Comparison of ENCODE assay signal across 12 cellular contexts in the genomic region with DNA sequence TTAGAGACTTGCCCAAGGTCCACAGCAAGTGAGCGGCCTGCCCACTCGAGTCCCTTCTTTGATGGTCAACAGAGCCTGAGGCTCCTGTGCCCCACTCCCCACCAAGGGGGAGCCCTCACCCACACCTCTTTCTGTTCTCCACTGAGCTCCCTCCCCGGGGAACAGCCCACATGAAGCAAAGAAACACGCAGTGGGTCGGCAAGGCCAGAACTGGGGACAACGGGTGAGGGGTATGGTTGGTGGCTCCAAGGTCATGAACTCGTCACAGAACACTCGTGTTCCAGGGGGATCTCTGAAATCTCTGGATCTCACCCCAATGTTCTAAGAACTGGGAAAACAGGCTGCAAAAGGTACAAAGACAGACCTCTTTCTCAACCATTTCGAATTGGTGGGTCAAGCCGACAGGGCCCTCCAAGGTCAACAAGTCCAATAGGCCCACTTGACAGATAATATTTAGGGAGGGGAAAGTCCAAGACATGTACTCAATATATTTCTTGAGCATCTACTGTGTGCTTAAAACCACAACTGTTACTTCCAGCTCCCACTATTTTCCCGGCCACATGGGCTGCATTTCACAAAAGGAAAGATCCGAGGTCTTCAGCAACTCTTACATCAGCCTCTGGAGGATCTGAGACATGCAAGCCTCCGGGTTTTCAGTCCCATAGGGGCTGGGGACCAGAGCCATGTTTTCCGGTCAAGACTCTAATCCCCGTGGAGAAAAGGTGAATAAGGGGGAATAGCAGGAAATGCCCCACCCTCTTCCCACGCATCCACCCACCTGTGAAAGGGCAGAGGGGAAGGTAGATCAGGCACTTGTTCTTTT. TPM values are rescaled to one million over a fixed set of nuclear protein-coding genes. Genes with fewer than 3 reads are reported as not detected.
A peak's percentile ranks its signal among the peaks of the same experiment; 100 is the strongest.
DNase-seq lines count a peak whose midpoint lies in the region; ATAC-seq and TF ChIP-seq lines count a peak whose summit lies in the region.
"Had no signal": no experiment of that assay in that cellular context is flagged by ENCODE, and none has a peak within 500 bp of the region (broad histone marks: within the 10 kb centered on the region; RNA-seq: fewer than 3 reads in every experiment).

No MANE protein-coding gene starts in this region.

- H3T11ph ChIP-seq in H9 (ENCODE audit: low read length): no peak overlapping the region

- H3K18ac ChIP-seq in H9 (ENCODE audit: insufficient read length, low read depth, low read length): no peak overlapping the region

- H3K36me3 Mint-ChIP-seq in CD4-positive, CD25-positive, alpha-beta regulatory T cell: no peaks in the 10 kb centered on the region
- no peaks in the 10 kb centered on the region; a peak in 1 of 7 replicates for H3K36me3 Mint-ChIP-seq in H9 (ENCODE audit: insufficient read depth in 1 of 3, low read depth in 3 of 3)
- no peaks in the 10 kb centered on the region for H3K36me3 Mint-ChIP-seq in chondrocyte (ENCODE audit: low read depth)

- TF ChIP-seq CTCF in H9 (conservative IDR thresholded peaks at IDR 0.05) (no peak), chondrocyte (IDR thresholded peaks at IDR 0.05) (no peak), brain microvascular endothelial cell (IDR thresholded peaks at IDR 0.05; ENCODE audit: low read depth, low read length, missing control alignments) (no peak)

- H3K4me3 ChIP-seq in CD4-positive, CD25-positive, alpha-beta regulatory T cell (ENCODE audit: low read depth, low read length): no peak overlapping the region
- H3K4me3 ChIP-seq in mucosa of stomach (ENCODE audit: low read length) (no peak overlapping the region), brain microvascular endothelial cell (ENCODE audit: low read depth, low read length) (no peak overlapping the region)
- H3K4me3 ChIP-seq: uterus had no signal

- H3K27ac Mint-ChIP-seq in CD4-positive, CD25-positive, alpha-beta regulatory T cell: no peak overlapping the region
- H3K27ac Mint-ChIP-seq in H9 (no peak overlapping the region; a peak in 1 of 7 replicates), chondrocyte (ENCODE audit: unreplicated experiment) (peak overlapping the region; percentile 36)

- H3K4me1 ChIP-seq in CD4-positive, CD25-positive, alpha-beta regulatory T cell (ENCODE audit: control insufficient read depth, insufficient read depth, low read length, poor library complexity, severe bottlenecking): peaks cover 21% of the 10 kb centered on the region
- H3K4me1 ChIP-seq in H9 (ENCODE audit: insufficient read depth, low read length): no peaks in the 10 kb centered on the region; the same call in 1 of the 2 replicates
- peaks cover 31% of the 10 kb centered on the region for H3K4me1 ChIP-seq in mucosa of stomach (ENCODE audit: control insufficient read depth, insufficient read depth, low read length)
- H3K4me1 ChIP-seq: foreskin keratinocyte had no signal

- no peak overlapping the region for H2BK120ac ChIP-seq in H9 (ENCODE audit: low read depth, low read length, poor library complexity, severe bottlenecking)

- no peaks in the 10 kb centered on the region for H3K9me3 ChIP-seq in CD4-positive, CD25-positive, alpha-beta regulatory T cell (ENCODE audit: control insufficient read depth in 2 of 2, low read length in 2 of 2)
- H3K9me3 ChIP-seq in H9 (ENCODE audit: control insufficient read depth, low read depth, low read length) (no peaks in the 10 kb centered on the region), mucosa of stomach (ENCODE audit: control insufficient read depth, low read length) (no peaks in the 10 kb centered on the region)
- H3K9me3 ChIP-seq: uterus had no signal

- H3K9ac ChIP-seq in H9 (ENCODE audit: extremely low read depth, insufficient read length, low read length) (no peak overlapping the region), mucosa of stomach (ENCODE audit: low read length) (peak overlapping the region; percentile 48)

- H3K4me1 Mint-ChIP-seq in CD4-positive, CD25-positive, alpha-beta regulatory T cell: peaks cover 0 to 13% (median 0%) of the 10 kb centered on the region in 4 donors
- H3K4me1 Mint-ChIP-seq in H9 (peaks cover 38 to 43% of the 10 kb centered on the region in 2 experiments), chondrocyte (ENCODE audit: low read depth) (peaks cover 44% of the 10 kb centered on the region)

- peak overlapping the region; percentile 23 to 85 (median 79) for H3K4me3 Mint-ChIP-seq in CD4-positive, CD25-positive, alpha-beta regulatory T cell
- peak overlapping the region; percentile 65 to 83 for H3K4me3 Mint-ChIP-seq in H9
- H3K4me3 Mint-ChIP-seq in chondrocyte (ENCODE audit: unreplicated experiment): no peak overlapping the region

- no peaks in the 10 kb centered on the region for H3K36me3 ChIP-seq in CD4-positive, CD25-positive, alpha-beta regulatory T cell (ENCODE audit: control insufficient read depth, insufficient read depth, low read length)
- H3K36me3 ChIP-seq in mucosa of stomach (ENCODE audit: control insufficient read depth, insufficient read depth, low read length) (no peaks in the 10 kb centered on the region), brain microvascular endothelial cell (replicated peaks) (no peaks in the 10 kb centered on the region)
- H3K36me3 ChIP-seq: uterus had no signal

- peaks cover 50% of the 10 kb centered on the region for H3K27me3 Mint-ChIP-seq in CD4-positive, CD25-positive, alpha-beta regulatory T cell
- H3K27me3 Mint-ChIP-seq in H9 (ENCODE audit: low read depth): peaks cover 28% of the 10 kb centered on the region
- no peaks in the 10 kb centered on the region for H3K27me3 Mint-ChIP-seq in chondrocyte (ENCODE audit: low read depth)

- H3K56ac ChIP-seq in H9 (ENCODE audit: insufficient read length, low read depth, low read length): no peak overlapping the region

- H3K27ac ChIP-seq in CD4-positive, CD25-positive, alpha-beta regulatory T cell (ENCODE audit: insufficient read depth, low read length, poor library complexity, severe bottlenecking): no peak overlapping the region
- H3K27ac ChIP-seq in H9 (ENCODE audit: insufficient read length, low read depth, low read length) (no peak overlapping the region), brain microvascular endothelial cell (no peak overlapping the region)
- H3K27ac ChIP-seq: foreskin keratinocyte, uterus had no signal

- no peaks in the 10 kb centered on the region for H3K79me1 ChIP-seq in H9 (ENCODE audit: insufficient read depth, low read depth, low read length, poor library complexity, severe bottlenecking)

- H3K4ac ChIP-seq in H9 (ENCODE audit: low read depth, low read length): no peak overlapping the region

- no peaks in the 10 kb centered on the region for H4K20me1 ChIP-seq in H9 (ENCODE audit: control insufficient read depth, insufficient read depth, insufficient read length)

- no peaks in the 10 kb centered on the region for H3K9me3 Mint-ChIP-seq in CD4-positive, CD25-positive, alpha-beta regulatory T cell
- H3K9me3 Mint-ChIP-seq in H9 (no peaks in the 10 kb centered on the region), chondrocyte (ENCODE audit: low read depth) (no peaks in the 10 kb centered on the region)

- no peak overlapping the region for H3K14ac ChIP-seq in H9 (ENCODE audit: insufficient read depth, low read length)

- no peak overlapping the region for H2BK12ac ChIP-seq in H9 (ENCODE audit: insufficient read length, low read depth, low read length)

- peak overlapping the region; percentile 81 for H3K4me2 ChIP-seq in H9 (ENCODE audit: insufficient read depth, insufficient read length, low read length)

- no peak overlapping the region for H2AK5ac ChIP-seq in H9 (ENCODE audit: insufficient read length, low read length)

- no peak overlapping the region for H2BK20ac ChIP-seq in H9 (ENCODE audit: low read depth, low read length, poor library complexity, severe bottlenecking)

- WGBS in H9 (ENCODE audit: extremely low coverage, insufficient read length, low lambda C conversion rate): no CpG with 5 or more reads among the region's 16 CpGs

- no peak overlapping the region for H2BK5ac ChIP-seq in H9 (ENCODE audit: insufficient read length, low read length)

- H3K27me3 ChIP-seq in CD4-positive, CD25-positive, alpha-beta regulatory T cell (ENCODE audit: control insufficient read depth, insufficient read depth, low read length): peaks cover 7% of the 10 kb centered on the region
- H3K27me3 ChIP-seq in H9 (ENCODE audit: insufficient read depth, low read length): no peaks in the 10 kb centered on the region; the same call in 1 of the 2 replicates
- H3K27me3 ChIP-seq in mucosa of stomach (ENCODE audit: control insufficient read depth, insufficient read depth, low read length): peaks cover 49% of the 10 kb centered on the region
- H3K27me3 ChIP-seq in brain microvascular endothelial cell (replicated peaks): peaks cover 36% of the 10 kb centered on the region

- H4K8ac ChIP-seq in H9 (replicated peaks; ENCODE audit: insufficient read length, low read depth, low read length): no peak overlapping the region

- H3K79me2 ChIP-seq in H9 (ENCODE audit: insufficient read depth, low read length): no peaks in the 10 kb centered on the region

- H4K5ac ChIP-seq in H9 (ENCODE audit: insufficient read length, low read depth, low read length): no peak overlapping the region

- H2AFZ ChIP-seq in H9 (ENCODE audit: low read length): no peak overlapping the region

- H2BK15ac ChIP-seq in H9 (ENCODE audit: low read depth, low read length): no peak overlapping the region

- in situ Hi-C loops in brain microvascular endothelial cell (cut with HindIII; ENCODE audit: low pct_ligation_motif_present, low sequenced_read_pairs): no loop called here

- no peak overlapping the region for H3K23ac ChIP-seq in H9 (ENCODE audit: insufficient read length, low read depth, low read length)

- H3K23me2 ChIP-seq in H9 (ENCODE audit: insufficient read length, low read depth, low read length, poor library complexity, severe bottlenecking): peaks cover 14% of the 10 kb centered on the region

- no peak for ATAC-seq in CD4-positive, CD25-positive, alpha-beta regulatory T cell (ENCODE audit: low read depth in 2 of 2)
- ATAC-seq in HG03439 (IDR thresholded peaks at IDR 0.05; ENCODE audit: unreplicated experiment): no peak

- no peak for DNase-seq in CD4-positive, CD25-positive, alpha-beta regulatory T cell
- DNase-seq in H9: no peak
- no peak for DNase-seq in chondrocyte (ENCODE audit: low spot score)
- DNase-seq in DMS153 (lab: John Stamatoyannopoulos, UW): no peak
- DNase-seq in brain microvascular endothelial cell: no peak
- no peak for DNase-seq in NCI-H1436 treated with DMSO at 0.1 percent for 48 hours (lab: John Stamatoyannopoulos, UW)
- DNase-seq: foreskin keratinocyte, NCI-H187 treated with DMSO at 0.1 percent for 48 hours, T-helper 1 cell had no signal

- no peak overlapping the region for H4K91ac ChIP-seq in H9 (ENCODE audit: insufficient read length, low read depth, low read length)

RNA-seq across cellular contexts. Expression of gene RAP1GAP, which starts 1.1 kb away (rescaled TPM):
- 0.84 TPM for total RNA-seq in CD4-positive, CD25-positive, alpha-beta regulatory T cell
- polyA plus RNA-seq in CD4-positive, CD25-positive, alpha-beta regulatory T cell: not detected
- total RNA-seq in H9 (2021): 6.4 and 7.9 TPM in 2 replicates
- 1.1 to 2.2 TPM (median 1.8 TPM) in 3 replicates for total RNA-seq in chondrocyte
